In the genomic region with DNA sequence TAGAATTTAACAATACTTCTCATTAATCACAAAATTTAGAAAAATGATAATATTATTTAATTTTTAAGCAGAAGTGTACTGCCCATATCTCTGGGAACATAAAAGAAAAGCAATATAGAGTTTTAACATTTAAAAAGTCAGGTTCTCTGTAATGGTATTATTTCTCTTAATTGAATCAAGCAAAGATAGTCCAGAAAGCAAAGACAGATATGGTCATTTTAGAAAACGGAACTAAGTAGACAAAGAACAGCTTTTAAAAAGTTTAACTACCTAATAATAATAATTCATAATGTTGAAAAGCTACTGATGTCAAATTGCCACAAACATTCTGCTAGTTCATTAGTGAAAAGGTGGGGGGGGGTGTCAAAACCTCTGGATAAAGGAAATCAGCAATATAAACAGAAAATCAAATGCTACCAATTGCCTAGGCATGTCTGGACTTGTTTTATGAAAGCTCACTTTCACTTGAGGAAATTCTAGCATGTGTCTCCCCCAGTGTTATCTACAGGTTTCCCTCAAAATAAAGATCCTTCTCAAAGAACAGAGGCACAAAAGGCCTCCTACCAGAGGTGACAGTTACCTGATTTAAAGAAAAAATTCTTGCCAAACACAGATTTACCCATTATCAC, we compare ENCODE assay signal across 8 cellular contexts.
DNase-seq lines count a peak whose midpoint lies in the region; ATAC-seq and TF ChIP-seq lines count a peak whose summit lies in the region.

No MANE protein-coding gene starts in this region.

- peak overlapping the region; percentile 82 for H3K4me3 ChIP-seq in choroid plexus epithelial cell (ENCODE audit: low read depth, low read length)

- peak; percentile 9 for DNase-seq in DMS53 (lab: John Stamatoyannopoulos, UW)
- DNase-seq in DMS53 treated with DMSO at 0.1 percent for 48 hours (lab: John Stamatoyannopoulos, UW; ENCODE audit: unreplicated experiment) = no peak
- DNase-seq in NCI-H748 (lab: John Stamatoyannopoulos, UW; ENCODE audit: unreplicated experiment) = peak; percentile 72
- DNase-seq in choroid plexus epithelial cell (ENCODE audit: low read depth) = peak; percentile 73
- peak; percentile 24 for DNase-seq in pons (ENCODE audit: low spot score)
- no peak for DNase-seq in SHP77 (lab: John Stamatoyannopoulos, UW)

- TF ChIP-seq CTCF in choroid plexus epithelial cell (conservative IDR thresholded peaks at IDR 0.05; ENCODE audit: low read depth, low read length) = no peak

- ATAC-seq in GM19395 (IDR thresholded peaks at IDR 0.05; ENCODE audit: unreplicated experiment) (no peak), HG03521 (IDR thresholded peaks at IDR 0.05; ENCODE audit: unreplicated experiment) (no peak)

Comparison
In these comparisons a context has a peak if more than half of its experiments do, and no peak if none do; other contexts are left out.
1. DNase-seq: peak in DMS53 (single experiment), NCI-H748 (single experiment), choroid plexus epithelial cell (single experiment) and pons (single experiment); none in DMS53 treated with DMSO at 0.1 percent for 48 hours (single experiment) and SHP77 (0 of 2).